ENCODE assay signal across 21 cellular contexts in genomic region chr2:9158786-9159779, GRCh38. TPM values are rescaled to one million over a fixed set of nuclear protein-coding genes. Genes with fewer than 3 reads are reported as not detected.
DNase-seq lines count a peak whose midpoint lies in the region; ATAC-seq and TF ChIP-seq lines count a peak whose summit lies in the region.
"Had no signal": no experiment of that assay in that cellular context is flagged by ENCODE, and none has a peak within 500 bp of the region (broad histone marks: within the 10 kb centered on the region; RNA-seq: fewer than 3 reads in every experiment).

No MANE protein-coding gene starts in this region.

- DNase-seq in NCI-H2171 treated with DMSO at 0.1 percent for 48 hours (lab: John Stamatoyannopoulos, UW) (peak; percentile 24), chondrocyte (ENCODE audit: low spot score) (no peak), posterior vena cava (ENCODE audit: low spot score) (peak; percentile 10), hypothalamus (lab: John Stamatoyannopoulos, UW) (no peak)
- DNase-seq in central memory CD4-positive, alpha-beta T cell = no peak
- DNase-seq: AML-193, GDM1, H9, KBM-7, MV-4-11, NCI-H1694 treated with DMSO at 0.1 percent for 48 hours, NCI-H2107, NCI-H226, NCI-H524, NCI-H82, PC-3, RPMI8226, SW 1271 had no signal

- H3K4me1 Mint-ChIP-seq in chondrocyte (ENCODE audit: low read depth) = peaks cover 15% of the 10 kb centered on the region
- H3K4me1 Mint-ChIP-seq: CD14-positive monocyte, H9 had no signal

- H3K27me3 Mint-ChIP-seq in chondrocyte (ENCODE audit: low read depth) = no peaks in the 10 kb centered on the region

- no peaks in the 10 kb centered on the region for H3K9me3 Mint-ChIP-seq in chondrocyte (ENCODE audit: low read depth)
- H3K9me3 Mint-ChIP-seq: H9 had no signal

- no peak overlapping the region for H3K4me3 Mint-ChIP-seq in chondrocyte (ENCODE audit: unreplicated experiment)
- H3K4me3 Mint-ChIP-seq: CD14-positive monocyte, H9 had no signal

- no peak for TF ChIP-seq RAD21 in Ishikawa (IDR thresholded peaks at IDR 0.05; ENCODE audit: low read depth)

- no peak for ATAC-seq in HG02571 (IDR thresholded peaks at IDR 0.05; ENCODE audit: unreplicated experiment)
- ATAC-seq: PC-3 had no signal

- intact Hi-C loops in posterior vena cava (cut with DNase I) = no loop called here

- TF ChIP-seq CTCF in chondrocyte (IDR thresholded peaks at IDR 0.05) = no peak

- H3K36me3 Mint-ChIP-seq in chondrocyte (ENCODE audit: low read depth) = no peaks in the 10 kb centered on the region
- H3K36me3 Mint-ChIP-seq: CD14-positive monocyte had no signal

- no peak for TF ChIP-seq EP300 in Ishikawa (IDR thresholded peaks at IDR 0.05; ENCODE audit: borderline replicate concordance)

- peak overlapping the region; percentile 51 for H3K27ac Mint-ChIP-seq in chondrocyte (ENCODE audit: unreplicated experiment)
- H3K27ac Mint-ChIP-seq: CD14-positive monocyte, H9 had no signal

TF ChIP-seq in Ishikawa, 13 proteins besides CTCF, POLR2A, EP300 and RAD21:
- peak; percentile 53; the same call in 1 of the 2 replicates for TF ChIP-seq YY1 (IDR thresholded peaks at IDR 0.05; ENCODE audit: low read depth)
- TF ChIP-seq TEAD4 (IDR thresholded peaks at IDR 0.05) = no peak
- TF ChIP-seq NFIC (IDR thresholded peaks at IDR 0.05) = no peak
- no peak for TF ChIP-seq TAF1 (IDR thresholded peaks at IDR 0.05; ENCODE audit: low read depth)
- no peak for TF ChIP-seq ZBTB7A (IDR thresholded peaks at IDR 0.05; ENCODE audit: low read depth)
- TF ChIP-seq CEBPB (IDR thresholded peaks at IDR 0.05) = no peak
- no peak for TF ChIP-seq TCF12 (IDR thresholded peaks at IDR 0.05; ENCODE audit: low read depth)

RNA-seq across cellular contexts. Expression of gene ASAP2, which starts 47.5 kb away (rescaled TPM):
- total RNA-seq in chondrocyte (60.7 to 73.2 TPM (median 61.5 TPM) in 3 replicates), posterior vena cava (10 to 100 TPM; 28.1 to 31.3 TPM)

Comparison
In these comparisons a context has a peak if more than half of its experiments do, and no peak if none do; other contexts are left out.
1. DNase-seq: peak in NCI-H2171 treated with DMSO at 0.1 percent for 48 hours (single experiment) and posterior vena cava (single experiment); none in chondrocyte (single experiment), hypothalamus (0 of 51) and central memory CD4-positive, alpha-beta T cell (single experiment).